ENCODE assay signal across 8 cellular contexts in genomic region chr2:226030369-226031077, GRCh38.
A peak's percentile ranks its signal among the peaks of the same experiment; 100 is the strongest.
DNase-seq lines count a peak whose midpoint lies in the region; TF ChIP-seq lines count a peak whose summit lies in the region.

No MANE protein-coding gene starts in this region.

- H3K9me3 ChIP-seq in ES-I3 (ENCODE audit: control insufficient read depth, insufficient read depth, low read length) = no peaks in the 10 kb centered on the region
- H3K9me3 ChIP-seq in MG63 = no peaks in the 10 kb centered on the region; the same call in 1 of the 2 replicates
- H3K9me3 ChIP-seq in breast epithelium = no peaks in the 10 kb centered on the region
- H3K9me3 ChIP-seq in liver (ENCODE audit: control insufficient read depth in 4 of 4, low read length in 3 of 4) = no peaks in the 10 kb centered on the region
- H3K9me3 ChIP-seq in transverse colon = no peaks in the 10 kb centered on the region

- intact Hi-C loops in breast epithelium (cut with DNase I; ENCODE audit: low total_unique reads) = loop anchor here (5.0 kb wide), 1 partner anchor 158 kb away; no protein-coding TSS in a partner anchor
- intact Hi-C loops in transverse colon (cut with DNase I; ENCODE audit: low total_unique reads) = no loop called here

- WGBS in liver = 24% methylated on average over 14 of the region's 14 CpGs
- WGBS in transverse colon (ENCODE audit: low coverage in 1 of 2), 2 donors = 15 to 16% methylated on average over 14 of the region's 14 CpGs

- TF ChIP-seq CTCF in breast epithelium (IDR thresholded peaks at IDR 0.05) (no peak), liver (IDR thresholded peaks at IDR 0.05; ENCODE audit: low read depth, low read length, missing input control) (no peak), transverse colon (IDR thresholded peaks at IDR 0.05) (no peak)

- TF ChIP-seq RAD21 in liver (IDR thresholded peaks at IDR 0.05) = no peak

- H3K9ac ChIP-seq in ES-I3 (ENCODE audit: low read depth, low read length) (peak overlapping the region; percentile 61), liver (ENCODE audit: low read depth in 1 of 2, low read length in 2 of 2) (no peak overlapping the region)

- TF ChIP-seq POLR2A in breast epithelium (IDR thresholded peaks at IDR 0.05) (no peak), transverse colon (IDR thresholded peaks at IDR 0.05) (no peak)

- TF ChIP-seq EP300 in transverse colon (IDR thresholded peaks at IDR 0.05; ENCODE audit: low read depth) = no peak

- no peaks in the 10 kb centered on the region for H3K36me3 ChIP-seq in ES-I3 (ENCODE audit: insufficient read depth, low read length)
- H3K36me3 ChIP-seq in MG63 = no peaks in the 10 kb centered on the region
- no peaks in the 10 kb centered on the region for H3K36me3 ChIP-seq in breast epithelium
- no peaks in the 10 kb centered on the region for H3K36me3 ChIP-seq in liver (ENCODE audit: control insufficient read depth in 4 of 4, insufficient read depth in 3 of 4, low read depth in 1 of 4, low read length in 3 of 4)
- no peaks in the 10 kb centered on the region for H3K36me3 ChIP-seq in transverse colon

- H3K27me3 ChIP-seq in MG63 (no peaks in the 10 kb centered on the region), breast epithelium (no peaks in the 10 kb centered on the region), liver (ENCODE audit: control insufficient read depth in 4 of 4, insufficient read depth in 4 of 4, low read length in 3 of 4) (no peaks in the 10 kb centered on the region), transverse colon (peaks cover 23% of the 10 kb centered on the region)

- DNase-seq in MG63 = no peak
- no peak for DNase-seq in breast epithelium (ENCODE audit: low spot score in 2 of 2)
- DNase-seq in transverse colon = no peak
- DNase-seq in H4 (ENCODE audit: low spot score) = no peak
- DNase-seq in stimulated activated CD8-positive, alpha-beta memory T cell treated with anti-CD3 and anti-CD28 coated beads, Interleukin-4, amount 100 ng/mL, for 48 hours = no peak
- no peak for DNase-seq in kidney glomerular epithelial cell (lab: John Stamatoyannopoulos, UW)

- H3K4me3 ChIP-seq in MG63 = peak overlapping the region; percentile 53
- peak overlapping the region; percentile 41 to 77 (median 55) for H3K4me3 ChIP-seq in breast epithelium
- peak overlapping the region; percentile 59 to 83 (median 72) for H3K4me3 ChIP-seq in liver (ENCODE audit: low read depth in 1 of 3, low read length in 3 of 3)
- H3K4me3 ChIP-seq in transverse colon = peak overlapping the region; percentile 11 to 48 (median 30)

- in situ Hi-C loops in transverse colon (cut with MboI; ENCODE audit: low pct_ligation_motif_present in 1 of 4, low pct_unique_long_range_greater_than_20kb in 1 of 4, low sequenced_read_pairs in 3 of 4) = no loop called here

- H3K27ac ChIP-seq in breast epithelium (peak overlapping the region; percentile 30 to 68), liver (ENCODE audit: low read depth in 1 of 2, low read length in 2 of 2) (peak overlapping the region in 1 of 2 donors; percentile 34), transverse colon (peak overlapping the region in 3 of 4 donors; percentile 4 to 46 (median 7))

- H3K4me1 ChIP-seq in ES-I3 (ENCODE audit: insufficient read depth, low read length) = peaks cover 8% of the 10 kb centered on the region; the same call in 1 of the 2 replicates
- H3K4me1 ChIP-seq in breast epithelium = no peaks in the 10 kb centered on the region
- peaks cover 0 to 8% (median 2%) of the 10 kb centered on the region in 4 donors for H3K4me1 ChIP-seq in liver (ENCODE audit: control insufficient read depth in 4 of 4, insufficient read depth in 4 of 4, low read length in 3 of 4)
- H3K4me1 ChIP-seq in transverse colon = peaks cover 0 to 15% (median 3%) of the 10 kb centered on the region in 4 donors

TF ChIP-seq in liver, 16 proteins besides CTCF, POLR2A, EP300 and RAD21:
- TF ChIP-seq HNF4G (IDR thresholded peaks at IDR 0.05) (no peak), TAF1 (conservative IDR thresholded peaks at IDR 0.05) (no peak), JUND (IDR thresholded peaks at IDR 0.05) (no peak), FOXA2 (IDR thresholded peaks at IDR 0.05) (no peak), REST (IDR thresholded peaks at IDR 0.05) (no peak), FOXA1 (IDR thresholded peaks at IDR 0.05) (no peak), GABPA (IDR thresholded peaks at IDR 0.05 in 1 of 2, conservative IDR thresholded peaks at IDR 0.05 in 1 of 2) (no peak), EGR1 (IDR thresholded peaks at IDR 0.05; ENCODE audit: low read depth in 2 of 2) (no peak), SP1 (IDR thresholded peaks at IDR 0.05) (no peak), NR2F2 (IDR thresholded peaks at IDR 0.05) (no peak), MAX (IDR thresholded peaks at IDR 0.05) (no peak), ZBTB33 (IDR thresholded peaks at IDR 0.05) (no peak), YY1 (IDR thresholded peaks at IDR 0.05) (no peak), RXRA (IDR thresholded peaks at IDR 0.05) (no peak), HNF4A (conservative IDR thresholded peaks at IDR 0.05) (no peak), ATF3 (IDR thresholded peaks at IDR 0.05) (no peak)
